12 cellular contexts compared by ENCODE assay signal in genomic region chr12:46609281-46609623, GRCh38.
DNase-seq lines count a peak whose midpoint lies in the region; ATAC-seq and TF ChIP-seq lines count a peak whose summit lies in the region.
"Had no signal": no experiment of that assay in that cellular context is flagged by ENCODE, and none has a peak within 500 bp of the region (broad histone marks: within the 10 kb centered on the region; RNA-seq: fewer than 3 reads in every experiment).

No MANE protein-coding gene starts in this region.

- TF ChIP-seq POLR2A in body of pancreas (IDR thresholded peaks at IDR 0.05): no peak

- H3K36me3 ChIP-seq in CD4-positive, CD25-positive, alpha-beta regulatory T cell (ENCODE audit: control insufficient read depth, insufficient read depth, low read length): no peaks in the 10 kb centered on the region
- H3K36me3 ChIP-seq in naive thymus-derived CD4-positive, alpha-beta T cell (ENCODE audit: control insufficient read depth in 2 of 3, insufficient read depth in 3 of 3, low read length in 3 of 3): no peaks in the 10 kb centered on the region
- H3K36me3 ChIP-seq in body of pancreas (replicated peaks in 1 of 2; ENCODE audit: insufficient read depth in 1 of 2, low read depth in 2 of 2): no peaks in the 10 kb centered on the region
- H3K36me3 ChIP-seq: left ventricle myocardium inferior, prostate gland had no signal

- peak overlapping the region; percentile 23 for H3K4me3 ChIP-seq in CD4-positive, CD25-positive, alpha-beta regulatory T cell (ENCODE audit: low read depth, low read length)
- no peak overlapping the region for H3K4me3 ChIP-seq in naive thymus-derived CD4-positive, alpha-beta T cell (ENCODE audit: low read length)
- H3K4me3 ChIP-seq in body of pancreas: no peak overlapping the region
- H3K4me3 ChIP-seq: left ventricle myocardium inferior, prostate gland had no signal

- H3K36me3 Mint-ChIP-seq in CD4-positive, CD25-positive, alpha-beta regulatory T cell: peaks cover 10% of the 10 kb centered on the region
- H3K36me3 Mint-ChIP-seq in T-helper 2 cell treated with Interferon-gamma antibody and Interleukin-4, amounts not matched to agents 5 μg/mL and 100 μg/mL, for 36 hours (ENCODE audit: low read depth): peaks cover 46% of the 10 kb centered on the region
- peaks cover 19 to 61% (median 25%) of the 10 kb centered on the region in 5 donors for H3K36me3 Mint-ChIP-seq in naive thymus-derived CD4-positive, alpha-beta T cell

- H3K9me3 Mint-ChIP-seq in CD4-positive, CD25-positive, alpha-beta regulatory T cell: peaks cover 0 to 7% (median 3%) of the 10 kb centered on the region in 7 donors
- H3K9me3 Mint-ChIP-seq in T-helper 2 cell treated with Interferon-gamma antibody and Interleukin-4, amounts not matched to agents 5 μg/mL and 100 μg/mL, for 36 hours: peaks cover 54% of the 10 kb centered on the region
- H3K9me3 Mint-ChIP-seq in naive thymus-derived CD4-positive, alpha-beta T cell: peaks cover 0 to 34% (median 6%) of the 10 kb centered on the region in 11 donors

- CTCF ChIA-PET in naive thymus-derived CD4-positive, alpha-beta T cell (lab: Charles Lee): interaction anchor here (0.7 to 1.5 kb wide), 3 partner anchors 23 to 238 kb away, joined by 3 to 4 read pairs (median 4); no protein-coding TSS in a partner anchor

- intact Hi-C loops in naive thymus-derived CD4-positive, alpha-beta T cell (cut with micrococcal nuclease): loop anchor here (1.0 to 5.0 kb wide), 8 partner anchors 16 to 238 kb away; partner anchors contain the start of gene SLC38A2 (in 1 of the 2)
- intact Hi-C loops in body of pancreas (cut with DNase I): no loop called here

- H3K27me3 ChIP-seq in CD4-positive, CD25-positive, alpha-beta regulatory T cell (ENCODE audit: control insufficient read depth, insufficient read depth, low read length): peaks cover 2% of the 10 kb centered on the region
- H3K27me3 ChIP-seq in naive thymus-derived CD4-positive, alpha-beta T cell (ENCODE audit: control insufficient read depth in 2 of 2, insufficient read depth in 2 of 2, low read length in 2 of 2): no peaks in the 10 kb centered on the region
- no peaks in the 10 kb centered on the region for H3K27me3 ChIP-seq in body of pancreas

- peaks cover 8 to 41% (median 21%) of the 10 kb centered on the region in 4 donors for H3K4me1 Mint-ChIP-seq in CD4-positive, CD25-positive, alpha-beta regulatory T cell
- H3K4me1 Mint-ChIP-seq in T-helper 2 cell treated with Interferon-gamma antibody and Interleukin-4, amounts not matched to agents 5 μg/mL and 100 μg/mL, for 36 hours (ENCODE audit: low read depth): peaks cover 42% of the 10 kb centered on the region
- peaks cover 27 to 61% (median 59%) of the 10 kb centered on the region in 7 donors for H3K4me1 Mint-ChIP-seq in naive thymus-derived CD4-positive, alpha-beta T cell

- no peaks in the 10 kb centered on the region for H3K9me3 ChIP-seq in CD4-positive, CD25-positive, alpha-beta regulatory T cell (ENCODE audit: control insufficient read depth in 2 of 2, low read length in 2 of 2)
- no peaks in the 10 kb centered on the region for H3K9me3 ChIP-seq in naive thymus-derived CD4-positive, alpha-beta T cell (ENCODE audit: control insufficient read depth in 2 of 3, low read length in 3 of 3)
- no peaks in the 10 kb centered on the region for H3K9me3 ChIP-seq in body of pancreas
- H3K9me3 ChIP-seq: left ventricle myocardium inferior, prostate gland had no signal

- peaks cover 4% of the 10 kb centered on the region for H3K27me3 Mint-ChIP-seq in CD4-positive, CD25-positive, alpha-beta regulatory T cell
- H3K27me3 Mint-ChIP-seq in T-helper 2 cell treated with Interferon-gamma antibody and Interleukin-4, amounts not matched to agents 5 μg/mL and 100 μg/mL, for 36 hours (ENCODE audit: low read depth): no peaks in the 10 kb centered on the region
- H3K27me3 Mint-ChIP-seq in naive thymus-derived CD4-positive, alpha-beta T cell: no peaks in the 10 kb centered on the region

- peaks cover 21% of the 10 kb centered on the region for H3K4me1 ChIP-seq in CD4-positive, CD25-positive, alpha-beta regulatory T cell (ENCODE audit: control insufficient read depth, insufficient read depth, low read length, poor library complexity, severe bottlenecking)
- peaks cover 21 to 27% of the 10 kb centered on the region in 2 donors for H3K4me1 ChIP-seq in naive thymus-derived CD4-positive, alpha-beta T cell (ENCODE audit: control insufficient read depth in 2 of 2, insufficient read depth in 2 of 2, low read length in 2 of 2)
- H3K4me1 ChIP-seq in body of pancreas: peaks cover 22% of the 10 kb centered on the region
- H3K4me1 ChIP-seq: left ventricle myocardium inferior, prostate gland had no signal

- POLR2A ChIA-PET in naive thymus-derived CD4-positive, alpha-beta T cell (lab: Charles Lee): interaction anchor here (0.6 to 3.2 kb wide), 9 partner anchors 21 to 241 kb away, joined by 3 to 21 read pairs (median 4); partner anchors contain the start of gene SLC38A2

- H3K4me3 Mint-ChIP-seq in CD4-positive, CD25-positive, alpha-beta regulatory T cell: peak overlapping the region; percentile 13 to 70 (median 58)
- H3K4me3 Mint-ChIP-seq in T-helper 2 cell treated with Interferon-gamma antibody and Interleukin-4, amounts not matched to agents 5 μg/mL and 100 μg/mL, for 36 hours: peak overlapping the region; percentile 76
- H3K4me3 Mint-ChIP-seq in naive thymus-derived CD4-positive, alpha-beta T cell: peak overlapping the region; percentile 66 to 86 (median 74)

- TF ChIP-seq CTCF in body of pancreas (IDR thresholded peaks at IDR 0.05): no peak

- peak in 2 of 3 donors; percentile 15 to 65 for DNase-seq in CD4-positive, CD25-positive, alpha-beta regulatory T cell
- DNase-seq in T-helper 2 cell treated with Interferon-gamma antibody and Interleukin-4, amounts not matched to agents 5 μg/mL and 100 μg/mL, for 36 hours (ENCODE audit: low spot score): peak; percentile 34
- DNase-seq in naive thymus-derived CD4-positive, alpha-beta T cell: peak in 6 of 9 donors; percentile 40 to 64 (median 46)
- no peak for DNase-seq in body of pancreas
- DNase-seq in amniotic stem cell (lab: John Stamatoyannopoulos, UW): no peak
- DNase-seq: activated CD4-positive, CD25-positive, alpha-beta regulatory T cell; left ventricle myocardium inferior; NCI-H1092 treated with DMSO at 0.1 percent for 48 hours had no signal

- peak; percentile 64 to 71 for ATAC-seq in CD4-positive, CD25-positive, alpha-beta regulatory T cell (ENCODE audit: low read depth in 2 of 2)
- ATAC-seq in GM18870 (IDR thresholded peaks at IDR 0.05; ENCODE audit: unreplicated experiment): peak; percentile 53
- peak; percentile 76 for ATAC-seq in naive thymus-derived CD4-positive, alpha-beta T cell
- ATAC-seq in HG03175 (IDR thresholded peaks at IDR 0.05; ENCODE audit: unreplicated experiment): no peak
- ATAC-seq in body of pancreas: no peak
- no peak for ATAC-seq in GM21786 (IDR thresholded peaks at IDR 0.05; ENCODE audit: unreplicated experiment)

- peak overlapping the region; percentile 20 to 75 (median 33) for H3K27ac Mint-ChIP-seq in CD4-positive, CD25-positive, alpha-beta regulatory T cell
- peak overlapping the region; percentile 86 for H3K27ac Mint-ChIP-seq in T-helper 2 cell treated with Interferon-gamma antibody and Interleukin-4, amounts not matched to agents 5 μg/mL and 100 μg/mL, for 36 hours
- H3K27ac Mint-ChIP-seq in naive thymus-derived CD4-positive, alpha-beta T cell: peak overlapping the region; percentile 60 to 93 (median 83)

- no peak overlapping the region for H3K27ac ChIP-seq in CD4-positive, CD25-positive, alpha-beta regulatory T cell (ENCODE audit: insufficient read depth, low read length, poor library complexity, severe bottlenecking)
- no peak overlapping the region for H3K27ac ChIP-seq in naive thymus-derived CD4-positive, alpha-beta T cell (ENCODE audit: low read depth, low read length)
- H3K27ac ChIP-seq in body of pancreas: peak overlapping the region in 2 of 4 donors; percentile 3 to 52
- H3K27ac ChIP-seq: left ventricle myocardium inferior had no signal

Comparison
In these comparisons a context has a peak if more than half of its experiments do, and no peak if none do; other contexts are left out.
1. ATAC-seq: peak in CD4-positive, CD25-positive, alpha-beta regulatory T cell (2 of 2), GM18870 (single experiment) and naive thymus-derived CD4-positive, alpha-beta T cell (single experiment); none in HG03175 (single experiment), body of pancreas (single experiment) and GM21786 (single experiment).
2. DNase-seq: peak in CD4-positive, CD25-positive, alpha-beta regulatory T cell (2 of 3), T-helper 2 cell treated with Interferon-gamma antibody and Interleukin-4, amounts not matched to agents 5 μg/mL and 100 μg/mL, for 36 hours (single experiment) and naive thymus-derived CD4-positive, alpha-beta T cell (6 of 9); none in body of pancreas (0 of 4) and amniotic stem cell (single experiment).
3. H3K27ac Mint-ChIP-seq: peak in every context shown above with its lines; median percentile 86 in T-helper 2 cell treated with Interferon-gamma antibody and Interleukin-4, amounts not matched to agents 5 μg/mL and 100 μg/mL, for 36 hours; 83 in naive thymus-derived CD4-positive, alpha-beta T cell; 33 in CD4-positive, CD25-positive, alpha-beta regulatory T cell.
4. Peak in every context shown above with its lines, with median percentiles within 50 percentile points of each other: H3K4me3 Mint-ChIP-seq.